28 cellular contexts compared by ENCODE assay signal in the genomic region with DNA sequence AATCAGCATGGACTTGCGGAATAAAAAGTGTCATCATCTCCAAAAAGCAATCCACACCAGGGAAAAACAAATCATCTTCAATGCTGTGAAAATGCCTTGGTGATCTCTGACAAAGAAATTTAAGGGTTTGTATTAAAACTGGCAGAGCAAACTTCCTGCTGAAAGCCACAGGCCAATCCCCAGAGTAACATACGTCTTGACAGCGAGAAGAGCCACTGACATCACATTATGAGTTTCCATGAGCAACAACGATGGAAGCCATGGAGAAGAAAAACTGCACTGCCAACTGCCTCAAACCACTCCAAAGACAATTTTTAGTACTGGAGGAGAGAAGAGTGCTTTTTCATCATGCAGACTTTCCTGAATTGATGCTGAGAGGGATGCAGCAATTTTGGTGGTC.
"Had no signal": no experiment of that assay in that cellular context is flagged by ENCODE, and none has a peak within 500 bp of the region (broad histone marks: within the 10 kb centered on the region; RNA-seq: fewer than 3 reads in every experiment).

No MANE protein-coding gene starts in this region.

- ATAC-seq: esophagus mucosa; left ventricle myocardium superior; mucosa of descending colon; naive thymus-derived CD4-positive, alpha-beta T cell; sciatic nerve; stimulated activated naive CD8-positive, alpha-beta T cell treated with anti-CD3 and anti-CD28 coated beads, Interleukin-15, amount 100 ng/mL, for 72 hours had no signal

- H3K36me3 ChIP-seq: colonic mucosa, prostate gland, right atrium auricular region, tibial artery had no signal

- H3K4me3 Mint-ChIP-seq: dendritic cell treated with granulocyte-macrophage colony-stimulating factor and Interleukin-4, amounts not matched to agents 40 ng/mL and 50 ng/mL, for 4 days; endodermal cell; memory B cell; mesothelial cell of epicardium; naive thymus-derived CD4-positive, alpha-beta T cell; nephron; stimulated activated naive CD8-positive, alpha-beta T cell treated with anti-CD3 and anti-CD28 coated beads, Interleukin-15, amount 100 ng/mL, for 72 hours; type B pancreatic cell had no signal

- H3K27ac Mint-ChIP-seq: dendritic cell treated with granulocyte-macrophage colony-stimulating factor and Interleukin-4, amounts not matched to agents 40 ng/mL and 50 ng/mL, for 4 days; endodermal cell; memory B cell; mesothelial cell of epicardium; nephron; stimulated activated naive CD8-positive, alpha-beta T cell treated with anti-CD3 and anti-CD28 coated beads, Interleukin-15, amount 100 ng/mL, for 72 hours; type B pancreatic cell had no signal

- H3K4me3 ChIP-seq: colonic mucosa, lung, mucosa of descending colon, prostate gland, right atrium auricular region, smooth muscle cell, testis, tibial artery had no signal

- H3K27me3 ChIP-seq: colonic mucosa, right atrium auricular region, testis, tibial artery had no signal

- H3K4me1 ChIP-seq: colonic mucosa, prostate gland, right atrium auricular region, testis, tibial artery had no signal

- H3K27me3 Mint-ChIP-seq: memory B cell; stimulated activated naive CD8-positive, alpha-beta T cell treated with anti-CD3 and anti-CD28 coated beads, Interleukin-15, amount 100 ng/mL, for 72 hours; type B pancreatic cell had no signal

- DNase-seq: colonic mucosa; effector CD8-positive, alpha-beta T cell; endodermal cell; left ventricle myocardium superior; mucosa of descending colon; naive thymus-derived CD4-positive, alpha-beta T cell; nucleus accumbens; stimulated activated CD4-positive, alpha-beta T cell treated with anti-CD3 and anti-CD28 coated beads, Interleukin-12 subunit alpha, Interleukin-12 subunit beta, amount 100 ng/mL, for 4 hours; stimulated activated CD4-positive, alpha-beta T cell treated with anti-CD3 and anti-CD28 coated beads, Interleukin-1b, Interleukin-23, amount 100 ng/mL, for 48 hours; stimulated activated CD4-positive, alpha-beta T cell treated with anti-CD3 and anti-CD28 coated beads, Interleukin-4, amount 100 ng/mL, for 1 hour; stimulated activated CD8-positive, alpha-beta memory T cell treated with anti-CD3 and anti-CD28 coated beads, Interleukin-4, amount 100 ng/mL, for 48 hours; stimulated activated naive CD4-positive, alpha-beta T cell; stimulated activated naive CD8-positive, alpha-beta T cell treated with anti-CD3 and anti-CD28 coated beads, Interleukin-15, amount 100 ng/mL, for 72 hours; substantia nigra; testis; tibial artery had no signal

- H3K9me3 ChIP-seq: colonic mucosa, mucosa of descending colon, prostate gland, testis, tibial artery had no signal

- H3K27ac ChIP-seq: colonic mucosa, epithelial cell of prostate, prostate gland, right atrium auricular region, testis, tibial artery had no signal

- H3K9me3 Mint-ChIP-seq: dendritic cell treated with granulocyte-macrophage colony-stimulating factor and Interleukin-4, amounts not matched to agents 40 ng/mL and 50 ng/mL, for 4 days; memory B cell; naive thymus-derived CD4-positive, alpha-beta T cell; stimulated activated naive CD8-positive, alpha-beta T cell treated with anti-CD3 and anti-CD28 coated beads, Interleukin-15, amount 100 ng/mL, for 72 hours had no signal

- H3K4me1 Mint-ChIP-seq: endodermal cell; memory B cell; nephron; stimulated activated naive CD8-positive, alpha-beta T cell treated with anti-CD3 and anti-CD28 coated beads, Interleukin-15, amount 100 ng/mL, for 72 hours had no signal

- H3K4me2 ChIP-seq: smooth muscle cell had no signal

- H3K36me3 Mint-ChIP-seq: memory B cell; naive thymus-derived CD4-positive, alpha-beta T cell; type B pancreatic cell had no signal
